Comparison of ENCODE assay signal across 22 cellular contexts in genomic region chr10:11218395-11218794, GRCh38.
DNase-seq lines count a peak whose midpoint lies in the region; ATAC-seq and TF ChIP-seq lines count a peak whose summit lies in the region.
"Had no signal": no experiment of that assay in that cellular context is flagged by ENCODE, and none has a peak within 500 bp of the region (broad histone marks: within the 10 kb centered on the region; RNA-seq: fewer than 3 reads in every experiment).

No MANE protein-coding gene starts in this region.

- intact Hi-C loops in activated CD4-positive, alpha-beta T cell treated with anti-CD3 and anti-CD28 coated beads, Interleukin-2, amount 10 ng/mL, durations not matched to agents 24 days and 14 days (cut with micrococcal nuclease): loop anchor here (1.0 kb wide), 2 partner anchors 9 to 17 kb away; no protein-coding TSS in a partner anchor

- no peaks in the 10 kb centered on the region for H3K27me3 Mint-ChIP-seq in activated CD4-positive, alpha-beta T cell treated with anti-CD3 and anti-CD28 coated beads, Interleukin-2, amount 10 ng/mL, durations not matched to agents 24 days and 14 days
- H3K27me3 Mint-ChIP-seq in natural killer cell treated with Interleukin-12 subunit alpha and Interleukin-12 subunit beta and Interleukin-15 and Interleukin-18, amount 100 ng/mL, for 72 hours: no peaks in the 10 kb centered on the region
- H3K27me3 Mint-ChIP-seq in endothelial cell (ENCODE audit: unreplicated experiment): no peaks in the 10 kb centered on the region
- H3K27me3 Mint-ChIP-seq: activated CD4-positive, alpha-beta T cell treated with anti-CD3 and anti-CD28 coated beads, Interleukin-2, amount 10 ng/mL, durations not matched to agents 7 days and 5 days had no signal

- H3K27ac Mint-ChIP-seq in activated CD4-positive, alpha-beta T cell treated with anti-CD3 and anti-CD28 coated beads, Interleukin-2, amount 10 ng/mL, durations not matched to agents 24 days and 14 days: peak overlapping the region; percentile 81
- H3K27ac Mint-ChIP-seq in natural killer cell treated with Interleukin-12 subunit alpha and Interleukin-12 subunit beta and Interleukin-15 and Interleukin-18, amount 100 ng/mL, for 72 hours: no peak overlapping the region
- H3K27ac Mint-ChIP-seq in endothelial cell (ENCODE audit: unreplicated experiment): no peak overlapping the region
- H3K27ac Mint-ChIP-seq: activated CD4-positive, alpha-beta T cell treated with anti-CD3 and anti-CD28 coated beads, Interleukin-2, amount 10 ng/mL, durations not matched to agents 7 days and 5 days; type B pancreatic cell had no signal

- no peak for TF ChIP-seq CTCF in endothelial cell (IDR thresholded peaks at IDR 0.05; ENCODE audit: unreplicated experiment)

- peaks cover 67% of the 10 kb centered on the region for H3K36me3 Mint-ChIP-seq in activated CD4-positive, alpha-beta T cell treated with anti-CD3 and anti-CD28 coated beads, Interleukin-2, amount 10 ng/mL, durations not matched to agents 24 days and 14 days (ENCODE audit: low read depth)
- peaks cover 50% of the 10 kb centered on the region for H3K36me3 Mint-ChIP-seq in natural killer cell treated with Interleukin-12 subunit alpha and Interleukin-12 subunit beta and Interleukin-15 and Interleukin-18, amount 100 ng/mL, for 72 hours
- H3K36me3 Mint-ChIP-seq in endothelial cell (ENCODE audit: low read depth, unreplicated experiment): no peaks in the 10 kb centered on the region

- peaks cover 59% of the 10 kb centered on the region for H3K4me1 Mint-ChIP-seq in activated CD4-positive, alpha-beta T cell treated with anti-CD3 and anti-CD28 coated beads, Interleukin-2, amount 10 ng/mL, durations not matched to agents 24 days and 14 days
- peaks cover 73 to 87% of the 10 kb centered on the region in 2 donors for H3K4me1 Mint-ChIP-seq in natural killer cell treated with Interleukin-12 subunit alpha and Interleukin-12 subunit beta and Interleukin-15 and Interleukin-18, amount 100 ng/mL, for 72 hours (ENCODE audit: low read depth in 2 of 2)
- H3K4me1 Mint-ChIP-seq in endothelial cell (ENCODE audit: unreplicated experiment): peaks cover 13% of the 10 kb centered on the region

- ATAC-seq in GM18868 (IDR thresholded peaks at IDR 0.05; ENCODE audit: unreplicated experiment): peak; percentile 51
- ATAC-seq in natural killer cell treated with Interleukin-12 subunit alpha and Interleukin-12 subunit beta and Interleukin-15 and Interleukin-18, amount 100 ng/mL, for 72 hours: peak; percentile 84 to 88
- ATAC-seq in HG03045 (IDR thresholded peaks at IDR 0.05; ENCODE audit: unreplicated experiment): no peak
- ATAC-seq: A549, esophagus mucosa, mucosa of descending colon, right lobe of liver had no signal

- peaks cover 4% of the 10 kb centered on the region for H3K9me3 Mint-ChIP-seq in activated CD4-positive, alpha-beta T cell treated with anti-CD3 and anti-CD28 coated beads, Interleukin-2, amount 10 ng/mL, durations not matched to agents 24 days and 14 days
- no peaks in the 10 kb centered on the region for H3K9me3 Mint-ChIP-seq in natural killer cell treated with Interleukin-12 subunit alpha and Interleukin-12 subunit beta and Interleukin-15 and Interleukin-18, amount 100 ng/mL, for 72 hours
- H3K9me3 Mint-ChIP-seq in endothelial cell (ENCODE audit: unreplicated experiment): no peaks in the 10 kb centered on the region
- H3K9me3 Mint-ChIP-seq: activated CD4-positive, alpha-beta T cell treated with anti-CD3 and anti-CD28 coated beads, Interleukin-2, amount 10 ng/mL, durations not matched to agents 7 days and 5 days; type B pancreatic cell had no signal

- H3K4me3 Mint-ChIP-seq in activated CD4-positive, alpha-beta T cell treated with anti-CD3 and anti-CD28 coated beads, Interleukin-2, amount 10 ng/mL, durations not matched to agents 24 days and 14 days: peak overlapping the region; percentile 10
- H3K4me3 Mint-ChIP-seq in natural killer cell treated with Interleukin-12 subunit alpha and Interleukin-12 subunit beta and Interleukin-15 and Interleukin-18, amount 100 ng/mL, for 72 hours: peak overlapping the region; percentile 57
- H3K4me3 Mint-ChIP-seq in endothelial cell (ENCODE audit: unreplicated experiment): no peak overlapping the region
- H3K4me3 Mint-ChIP-seq: activated CD4-positive, alpha-beta T cell treated with anti-CD3 and anti-CD28 coated beads, Interleukin-2, amount 10 ng/mL, durations not matched to agents 7 days and 5 days; type B pancreatic cell had no signal

- no peak for DNase-seq in activated CD4-positive, alpha-beta T cell treated with anti-CD3 and anti-CD28 coated beads, Interleukin-2, amount 10 ng/mL, durations not matched to agents 24 days and 14 days
- no peak for DNase-seq in activated CD4-positive, alpha-beta T cell treated with anti-CD3 and anti-CD28 coated beads, Interleukin-2, amount 50 U/mL, for 4 hours
- peak; percentile 49 for DNase-seq in activated naive CD4-positive, alpha-beta T cell treated with anti-CD3 and anti-CD28 coated beads, Interleukin-2, amount 50 U/mL, for 16 hours
- DNase-seq in natural killer cell treated with Interleukin-12 subunit alpha and Interleukin-12 subunit beta and Interleukin-15 and Interleukin-18, amount 100 ng/mL, for 72 hours (ENCODE audit: low spot score): no peak
- DNase-seq in NCI-H82 (lab: John Stamatoyannopoulos, UW) (no peak), endothelial cell (ENCODE audit: low spot score) (no peak)
- DNase-seq: activated CD4-positive, alpha-beta T cell treated with anti-CD3 and anti-CD28 coated beads, Interleukin-2, amount 10 ng/mL, durations not matched to agents 7 days and 5 days; C1 segment of cervical spinal cord; DMS53; left ventricle myocardium inferior; mucosa of descending colon; NCI-H2029 treated with DMSO at 0.1 percent for 48 hours; NCI-H524; occipital lobe; OCI-M1; right lobe of liver; SJCRH30 had no signal
